Comparison of ENCODE assay signal across 1 cellular context in genomic region chr1:156693858-156694562, GRCh38.
TF ChIP-seq lines count a peak whose summit lies in the region.

No MANE protein-coding gene starts in this region.

TF ChIP-seq in K562, 482 proteins besides CTCF, POLR2A, EP300 and RAD21 (continued from another document and continues in another):
- TF ChIP-seq, protein P1, sequence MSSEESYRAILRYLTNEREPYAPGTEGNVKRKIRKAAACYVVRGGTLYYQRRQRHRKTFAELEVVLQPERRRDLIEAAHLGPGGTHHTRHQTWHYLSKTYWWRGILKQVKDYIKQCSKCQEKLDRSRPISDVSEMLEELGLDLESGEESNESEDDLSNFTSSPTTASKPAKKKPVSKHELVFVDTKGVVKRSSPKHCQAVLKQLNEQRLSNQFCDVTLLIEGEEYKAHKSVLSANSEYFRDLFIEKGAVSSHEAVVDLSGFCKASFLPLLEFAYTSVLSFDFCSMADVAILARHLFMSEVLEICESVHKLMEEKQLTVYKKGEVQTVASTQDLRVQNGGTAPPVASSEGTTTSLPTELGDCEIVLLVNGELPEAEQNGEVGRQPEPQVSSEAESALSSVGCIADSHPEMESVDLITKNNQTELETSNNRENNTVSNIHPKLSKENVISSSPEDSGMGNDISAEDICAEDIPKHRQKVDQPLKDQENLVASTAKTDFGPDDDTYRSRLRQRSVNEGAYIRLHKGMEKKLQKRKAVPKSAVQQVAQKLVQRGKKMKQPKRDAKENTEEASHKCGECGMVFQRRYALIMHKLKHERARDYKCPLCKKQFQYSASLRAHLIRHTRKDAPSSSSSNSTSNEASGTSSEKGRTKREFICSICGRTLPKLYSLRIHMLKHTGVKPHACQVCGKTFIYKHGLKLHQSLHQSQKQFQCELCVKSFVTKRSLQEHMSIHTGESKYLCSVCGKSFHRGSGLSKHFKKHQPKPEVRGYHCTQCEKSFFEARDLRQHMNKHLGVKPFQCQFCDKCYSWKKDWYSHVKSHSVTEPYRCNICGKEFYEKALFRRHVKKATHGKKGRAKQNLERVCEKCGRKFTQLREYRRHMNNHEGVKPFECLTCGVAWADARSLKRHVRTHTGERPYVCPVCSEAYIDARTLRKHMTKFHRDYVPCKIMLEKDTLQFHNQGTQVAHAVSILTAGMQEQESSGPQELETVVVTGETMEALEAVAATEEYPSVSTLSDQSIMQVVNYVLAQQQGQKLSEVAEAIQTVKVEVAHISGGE (CRISPR knock-in tag; IDR thresholded peaks at IDR 0.05): no peak; a peak in 1 of 6 replicates
- TF ChIP-seq, protein P2, sequence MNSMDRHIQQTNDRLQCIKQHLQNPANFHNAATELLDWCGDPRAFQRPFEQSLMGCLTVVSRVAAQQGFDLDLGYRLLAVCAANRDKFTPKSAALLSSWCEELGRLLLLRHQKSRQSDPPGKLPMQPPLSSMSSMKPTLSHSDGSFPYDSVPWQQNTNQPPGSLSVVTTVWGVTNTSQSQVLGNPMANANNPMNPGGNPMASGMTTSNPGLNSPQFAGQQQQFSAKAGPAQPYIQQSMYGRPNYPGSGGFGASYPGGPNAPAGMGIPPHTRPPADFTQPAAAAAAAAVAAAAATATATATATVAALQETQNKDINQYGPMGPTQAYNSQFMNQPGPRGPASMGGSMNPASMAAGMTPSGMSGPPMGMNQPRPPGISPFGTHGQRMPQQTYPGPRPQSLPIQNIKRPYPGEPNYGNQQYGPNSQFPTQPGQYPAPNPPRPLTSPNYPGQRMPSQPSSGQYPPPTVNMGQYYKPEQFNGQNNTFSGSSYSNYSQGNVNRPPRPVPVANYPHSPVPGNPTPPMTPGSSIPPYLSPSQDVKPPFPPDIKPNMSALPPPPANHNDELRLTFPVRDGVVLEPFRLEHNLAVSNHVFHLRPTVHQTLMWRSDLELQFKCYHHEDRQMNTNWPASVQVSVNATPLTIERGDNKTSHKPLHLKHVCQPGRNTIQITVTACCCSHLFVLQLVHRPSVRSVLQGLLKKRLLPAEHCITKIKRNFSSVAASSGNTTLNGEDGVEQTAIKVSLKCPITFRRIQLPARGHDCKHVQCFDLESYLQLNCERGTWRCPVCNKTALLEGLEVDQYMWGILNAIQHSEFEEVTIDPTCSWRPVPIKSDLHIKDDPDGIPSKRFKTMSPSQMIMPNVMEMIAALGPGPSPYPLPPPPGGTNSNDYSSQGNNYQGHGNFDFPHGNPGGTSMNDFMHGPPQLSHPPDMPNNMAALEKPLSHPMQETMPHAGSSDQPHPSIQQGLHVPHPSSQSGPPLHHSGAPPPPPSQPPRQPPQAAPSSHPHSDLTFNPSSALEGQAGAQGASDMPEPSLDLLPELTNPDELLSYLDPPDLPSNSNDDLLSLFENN (IDR thresholded peaks at IDR 0.05; ENCODE audit: low read depth in 2 of 2, low read length in 2 of 2): no peak
- TF ChIP-seq SRSF9 (IDR thresholded peaks at IDR 0.05; ENCODE audit: borderline replicate concordance, low read depth, low read length) (no peak), ZNF316 (IDR thresholded peaks at IDR 0.05) (peak; percentile 85), PTTG1 (tag; IDR thresholded peaks at IDR 0.05; ENCODE audit: low read depth) (peak; percentile 83; the same call in 1 of the 2 replicates), ZNF76 (CRISPR knock-in tag; IDR thresholded peaks at IDR 0.05; ENCODE audit: borderline replicate concordance) (no peak), CC2D1A (IDR thresholded peaks at IDR 0.05) (no peak), PML (IDR thresholded peaks at IDR 0.05; ENCODE audit: low read length) (peak; percentile 24; the same call in 1 of the 2 replicates), ELF4 (CRISPR knock-in tag; IDR thresholded peaks at IDR 0.05) (no peak), NFIX (CRISPR knock-in tag; IDR thresholded peaks at IDR 0.05; ENCODE audit: low read depth) (no peak), MLX (CRISPR knock-in tag; conservative IDR thresholded peaks at IDR 0.05) (no peak), GABPB2 (CRISPR knock-in tag; conservative IDR thresholded peaks at IDR 0.05) (no peak; the same call in 1 of the 2 replicates), FOXK1 (CRISPR knock-in tag; IDR thresholded peaks at IDR 0.05; ENCODE audit: borderline replicate concordance) (peak; percentile 46; the same call in 1 of the 2 replicates), MNT (conservative IDR thresholded peaks at IDR 0.05) (no peak), ZNF764 (CRISPR knock-in tag; IDR thresholded peaks at IDR 0.05; ENCODE audit: low read depth) (no peak), MECOM (CRISPR knock-in tag; IDR thresholded peaks at IDR 0.05) (peak; percentile 70), KHSRP (IDR thresholded peaks at IDR 0.05) (no peak), MCM7 (IDR thresholded peaks at IDR 0.05) (no peak), CBFA2T3 (IDR thresholded peaks at IDR 0.05) (no peak)
- TF ChIP-seq, protein P3, sequence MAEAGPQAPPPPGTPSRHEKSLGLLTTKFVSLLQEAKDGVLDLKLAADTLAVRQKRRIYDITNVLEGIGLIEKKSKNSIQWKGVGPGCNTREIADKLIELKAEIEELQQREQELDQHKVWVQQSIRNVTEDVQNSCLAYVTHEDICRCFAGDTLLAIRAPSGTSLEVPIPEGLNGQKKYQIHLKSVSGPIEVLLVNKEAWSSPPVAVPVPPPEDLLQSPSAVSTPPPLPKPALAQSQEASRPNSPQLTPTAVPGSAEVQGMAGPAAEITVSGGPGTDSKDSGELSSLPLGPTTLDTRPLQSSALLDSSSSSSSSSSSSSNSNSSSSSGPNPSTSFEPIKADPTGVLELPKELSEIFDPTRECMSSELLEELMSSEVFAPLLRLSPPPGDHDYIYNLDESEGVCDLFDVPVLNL (CRISPR knock-in tag; IDR thresholded peaks at IDR 0.05; ENCODE audit: low read depth): no peak
- TF ChIP-seq, protein P4, sequence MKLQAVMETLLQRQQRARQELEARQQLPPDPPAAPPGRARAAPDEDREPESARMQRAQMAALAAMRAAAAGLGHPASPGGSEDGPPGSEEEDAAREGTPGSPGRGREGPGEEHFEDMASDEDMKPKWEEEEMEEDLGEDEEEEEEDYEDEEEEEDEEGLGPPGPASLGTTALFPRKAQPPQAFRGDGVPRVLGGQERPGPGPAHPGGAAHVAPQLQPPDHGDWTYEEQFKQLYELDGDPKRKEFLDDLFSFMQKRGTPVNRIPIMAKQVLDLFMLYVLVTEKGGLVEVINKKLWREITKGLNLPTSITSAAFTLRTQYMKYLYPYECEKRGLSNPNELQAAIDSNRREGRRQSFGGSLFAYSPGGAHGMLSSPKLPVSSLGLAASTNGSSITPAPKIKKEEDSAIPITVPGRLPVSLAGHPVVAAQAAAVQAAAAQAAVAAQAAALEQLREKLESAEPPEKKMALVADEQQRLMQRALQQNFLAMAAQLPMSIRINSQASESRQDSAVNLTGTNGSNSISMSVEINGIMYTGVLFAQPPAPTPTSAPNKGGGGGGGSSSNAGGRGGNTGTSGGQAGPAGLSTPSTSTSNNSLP (IDR thresholded peaks at IDR 0.05; ENCODE audit: borderline replicate concordance, low read depth, low read length): no peak
- TF ChIP-seq, protein P5, sequence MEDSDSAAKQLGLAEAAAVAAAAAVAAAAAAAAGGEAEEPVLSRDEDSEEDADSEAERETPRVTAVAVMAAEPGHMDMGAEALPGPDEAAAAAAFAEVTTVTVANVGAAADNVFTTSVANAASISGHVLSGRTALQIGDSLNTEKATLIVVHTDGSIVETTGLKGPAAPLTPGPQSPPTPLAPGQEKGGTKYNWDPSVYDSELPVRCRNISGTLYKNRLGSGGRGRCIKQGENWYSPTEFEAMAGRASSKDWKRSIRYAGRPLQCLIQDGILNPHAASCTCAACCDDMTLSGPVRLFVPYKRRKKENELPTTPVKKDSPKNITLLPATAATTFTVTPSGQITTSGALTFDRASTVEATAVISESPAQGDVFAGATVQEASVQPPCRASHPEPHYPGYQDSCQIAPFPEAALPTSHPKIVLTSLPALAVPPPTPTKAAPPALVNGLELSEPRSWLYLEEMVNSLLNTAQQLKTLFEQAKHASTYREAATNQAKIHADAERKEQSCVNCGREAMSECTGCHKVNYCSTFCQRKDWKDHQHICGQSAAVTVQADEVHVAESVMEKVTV (CRISPR knock-in tag; IDR thresholded peaks at IDR 0.05): no peak
- TF ChIP-seq, protein P6, sequence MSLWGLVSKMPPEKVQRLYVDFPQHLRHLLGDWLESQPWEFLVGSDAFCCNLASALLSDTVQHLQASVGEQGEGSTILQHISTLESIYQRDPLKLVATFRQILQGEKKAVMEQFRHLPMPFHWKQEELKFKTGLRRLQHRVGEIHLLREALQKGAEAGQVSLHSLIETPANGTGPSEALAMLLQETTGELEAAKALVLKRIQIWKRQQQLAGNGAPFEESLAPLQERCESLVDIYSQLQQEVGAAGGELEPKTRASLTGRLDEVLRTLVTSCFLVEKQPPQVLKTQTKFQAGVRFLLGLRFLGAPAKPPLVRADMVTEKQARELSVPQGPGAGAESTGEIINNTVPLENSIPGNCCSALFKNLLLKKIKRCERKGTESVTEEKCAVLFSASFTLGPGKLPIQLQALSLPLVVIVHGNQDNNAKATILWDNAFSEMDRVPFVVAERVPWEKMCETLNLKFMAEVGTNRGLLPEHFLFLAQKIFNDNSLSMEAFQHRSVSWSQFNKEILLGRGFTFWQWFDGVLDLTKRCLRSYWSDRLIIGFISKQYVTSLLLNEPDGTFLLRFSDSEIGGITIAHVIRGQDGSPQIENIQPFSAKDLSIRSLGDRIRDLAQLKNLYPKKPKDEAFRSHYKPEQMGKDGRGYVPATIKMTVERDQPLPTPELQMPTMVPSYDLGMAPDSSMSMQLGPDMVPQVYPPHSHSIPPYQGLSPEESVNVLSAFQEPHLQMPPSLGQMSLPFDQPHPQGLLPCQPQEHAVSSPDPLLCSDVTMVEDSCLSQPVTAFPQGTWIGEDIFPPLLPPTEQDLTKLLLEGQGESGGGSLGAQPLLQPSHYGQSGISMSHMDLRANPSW (CRISPR knock-in tag; IDR thresholded peaks at IDR 0.05): no peak
- TF ChIP-seq, protein P7, sequence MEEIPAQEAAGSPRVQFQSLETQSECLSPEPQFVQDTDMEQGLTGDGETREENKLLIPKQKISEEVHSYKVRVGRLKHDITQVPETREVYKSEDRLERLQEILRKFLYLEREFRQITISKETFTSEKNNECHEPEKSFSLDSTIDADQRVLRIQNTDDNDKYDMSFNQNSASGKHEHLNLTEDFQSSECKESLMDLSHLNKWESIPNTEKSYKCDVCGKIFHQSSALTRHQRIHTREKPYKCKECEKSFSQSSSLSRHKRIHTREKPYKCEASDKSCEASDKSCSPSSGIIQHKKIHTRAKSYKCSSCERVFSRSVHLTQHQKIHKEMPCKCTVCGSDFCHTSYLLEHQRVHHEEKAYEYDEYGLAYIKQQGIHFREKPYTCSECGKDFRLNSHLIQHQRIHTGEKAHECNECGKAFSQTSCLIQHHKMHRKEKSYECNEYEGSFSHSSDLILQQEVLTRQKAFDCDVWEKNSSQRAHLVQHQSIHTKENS (CRISPR knock-in tag; IDR thresholded peaks at IDR 0.05): no peak
- TF ChIP-seq, protein P8, sequence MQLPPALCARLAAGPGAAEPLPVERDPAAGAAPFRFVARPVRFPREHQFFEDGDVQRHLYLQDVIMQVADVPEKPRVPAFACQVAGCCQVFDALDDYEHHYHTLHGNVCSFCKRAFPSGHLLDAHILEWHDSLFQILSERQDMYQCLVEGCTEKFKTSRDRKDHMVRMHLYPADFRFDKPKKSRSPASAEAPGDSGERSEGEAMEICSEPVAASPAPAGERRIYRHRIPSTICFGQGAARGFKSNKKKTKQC (CRISPR knock-in tag; IDR thresholded peaks at IDR 0.05): no peak
- TF ChIP-seq, protein P9, sequence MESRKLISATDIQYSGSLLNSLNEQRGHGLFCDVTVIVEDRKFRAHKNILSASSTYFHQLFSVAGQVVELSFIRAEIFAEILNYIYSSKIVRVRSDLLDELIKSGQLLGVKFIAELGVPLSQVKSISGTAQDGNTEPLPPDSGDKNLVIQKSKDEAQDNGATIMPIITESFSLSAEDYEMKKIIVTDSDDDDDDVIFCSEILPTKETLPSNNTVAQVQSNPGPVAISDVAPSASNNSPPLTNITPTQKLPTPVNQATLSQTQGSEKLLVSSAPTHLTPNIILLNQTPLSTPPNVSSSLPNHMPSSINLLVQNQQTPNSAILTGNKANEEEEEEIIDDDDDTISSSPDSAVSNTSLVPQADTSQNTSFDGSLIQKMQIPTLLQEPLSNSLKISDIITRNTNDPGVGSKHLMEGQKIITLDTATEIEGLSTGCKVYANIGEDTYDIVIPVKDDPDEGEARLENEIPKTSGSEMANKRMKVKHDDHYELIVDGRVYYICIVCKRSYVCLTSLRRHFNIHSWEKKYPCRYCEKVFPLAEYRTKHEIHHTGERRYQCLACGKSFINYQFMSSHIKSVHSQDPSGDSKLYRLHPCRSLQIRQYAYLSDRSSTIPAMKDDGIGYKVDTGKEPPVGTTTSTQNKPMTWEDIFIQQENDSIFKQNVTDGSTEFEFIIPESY (CRISPR knock-in tag; IDR thresholded peaks at IDR 0.05): peak; percentile 46; the same call in 1 of the 2 replicates
- TF ChIP-seq, protein P10, sequence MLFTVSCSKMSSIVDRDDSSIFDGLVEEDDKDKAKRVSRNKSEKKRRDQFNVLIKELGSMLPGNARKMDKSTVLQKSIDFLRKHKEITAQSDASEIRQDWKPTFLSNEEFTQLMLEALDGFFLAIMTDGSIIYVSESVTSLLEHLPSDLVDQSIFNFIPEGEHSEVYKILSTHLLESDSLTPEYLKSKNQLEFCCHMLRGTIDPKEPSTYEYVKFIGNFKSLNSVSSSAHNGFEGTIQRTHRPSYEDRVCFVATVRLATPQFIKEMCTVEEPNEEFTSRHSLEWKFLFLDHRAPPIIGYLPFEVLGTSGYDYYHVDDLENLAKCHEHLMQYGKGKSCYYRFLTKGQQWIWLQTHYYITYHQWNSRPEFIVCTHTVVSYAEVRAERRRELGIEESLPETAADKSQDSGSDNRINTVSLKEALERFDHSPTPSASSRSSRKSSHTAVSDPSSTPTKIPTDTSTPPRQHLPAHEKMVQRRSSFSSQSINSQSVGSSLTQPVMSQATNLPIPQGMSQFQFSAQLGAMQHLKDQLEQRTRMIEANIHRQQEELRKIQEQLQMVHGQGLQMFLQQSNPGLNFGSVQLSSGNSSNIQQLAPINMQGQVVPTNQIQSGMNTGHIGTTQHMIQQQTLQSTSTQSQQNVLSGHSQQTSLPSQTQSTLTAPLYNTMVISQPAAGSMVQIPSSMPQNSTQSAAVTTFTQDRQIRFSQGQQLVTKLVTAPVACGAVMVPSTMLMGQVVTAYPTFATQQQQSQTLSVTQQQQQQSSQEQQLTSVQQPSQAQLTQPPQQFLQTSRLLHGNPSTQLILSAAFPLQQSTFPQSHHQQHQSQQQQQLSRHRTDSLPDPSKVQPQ (CRISPR knock-in tag; IDR thresholded peaks at IDR 0.05; ENCODE audit: borderline replicate concordance): no peak
